In genomic region chr12:27627123-27627835, GRCh38 we compare ENCODE assay signal across 9 cellular contexts.
DNase-seq lines count a peak whose midpoint lies in the region; ATAC-seq and TF ChIP-seq lines count a peak whose summit lies in the region.
"Had no signal": no experiment of that assay in that cellular context is flagged by ENCODE, and none has a peak within 500 bp of the region (broad histone marks: within the 10 kb centered on the region; RNA-seq: fewer than 3 reads in every experiment).

No MANE protein-coding gene starts in this region.

- H3K27me3 Mint-ChIP-seq in type B pancreatic cell, result no peaks in the 10 kb centered on the region

- no peaks in the 10 kb centered on the region for H3K9me3 ChIP-seq in colonic mucosa

- H3K27ac Mint-ChIP-seq in activated naive CD4-positive, alpha-beta T cell treated with anti-CD3 and anti-CD28 coated beads, Interleukin-2, amount 50 U/mL, for 72 hours, result no peak overlapping the region
- H3K27ac Mint-ChIP-seq in type B pancreatic cell, result peak overlapping the region; percentile 24

- H3K4me3 Mint-ChIP-seq in type B pancreatic cell, result no peak overlapping the region

- no peak overlapping the region for H3K9ac ChIP-seq in colonic mucosa (ENCODE audit: low read depth in 2 of 2, low read length in 2 of 2)

- no peak overlapping the region for H3K27ac ChIP-seq in colonic mucosa
- H3K27ac ChIP-seq: C4-2B had no signal

- TF ChIP-seq CTCF in fibroblast of mammary gland (conservative IDR thresholded peaks at IDR 0.05; ENCODE audit: control insufficient read depth, insufficient read depth, low read depth, low read length) (no peak), type B pancreatic cell (conservative IDR thresholded peaks at IDR 0.05) (no peak), colonic mucosa (IDR thresholded peaks at IDR 0.05) (no peak)

- H3K9me3 Mint-ChIP-seq in activated naive CD4-positive, alpha-beta T cell treated with anti-CD3 and anti-CD28 coated beads, Interleukin-2, amount 50 U/mL, for 72 hours, result no peaks in the 10 kb centered on the region
- H3K9me3 Mint-ChIP-seq in type B pancreatic cell, result no peaks in the 10 kb centered on the region

- H3K27me3 ChIP-seq in colonic mucosa, result no peaks in the 10 kb centered on the region

- H3K4me3 ChIP-seq in fibroblast of mammary gland (ENCODE audit: control insufficient read depth, low read depth, low read length) (no peak overlapping the region), colonic mucosa (no peak overlapping the region)

- no peaks in the 10 kb centered on the region for H3K36me3 ChIP-seq in colonic mucosa

- peaks cover 5% of the 10 kb centered on the region for H3K4me1 Mint-ChIP-seq in type B pancreatic cell (ENCODE audit: unreplicated experiment)

- ATAC-seq in activated naive CD4-positive, alpha-beta T cell treated with anti-CD3 and anti-CD28 coated beads, Interleukin-2, amount 50 U/mL, for 72 hours, result peak; percentile 52 to 82
- ATAC-seq in GM18873 (IDR thresholded peaks at IDR 0.05; ENCODE audit: low FRiP score, unreplicated experiment), result no peak

- intact Hi-C loops in colonic mucosa (cut with DNase I), result no loop called here

- no peaks in the 10 kb centered on the region for H3K4me1 ChIP-seq in colonic mucosa

- no peak for DNase-seq in activated naive CD4-positive, alpha-beta T cell treated with anti-CD3 and anti-CD28 coated beads, Interleukin-2, amount 50 U/mL, for 72 hours (ENCODE audit: low spot score in 2 of 2)
- no peak for DNase-seq in activated naive CD4-positive, alpha-beta T cell (lab: John Stamatoyannopoulos, UW)
- DNase-seq in NOMO-1 (lab: John Stamatoyannopoulos, UW; ENCODE audit: unreplicated experiment in 2 of 2), result peak; percentile 58 to 81
- peak; percentile 92 for DNase-seq in fibroblast of mammary gland (ENCODE audit: low read depth)
- no peak for DNase-seq in type B pancreatic cell (ENCODE audit: extremely low spot score, unreplicated experiment)
- DNase-seq in NCI-H1092 (lab: John Stamatoyannopoulos, UW), result no peak
- DNase-seq in colonic mucosa, result no peak

- H3K36me3 Mint-ChIP-seq in activated naive CD4-positive, alpha-beta T cell treated with anti-CD3 and anti-CD28 coated beads, Interleukin-2, amount 50 U/mL, for 72 hours, result no peaks in the 10 kb centered on the region
- H3K36me3 Mint-ChIP-seq in type B pancreatic cell, result peaks cover 11% of the 10 kb centered on the region

Comparison
In these comparisons a context has a peak if more than half of its experiments do, and no peak if none do; other contexts are left out.
1. DNase-seq: peak in NOMO-1 (2 of 2) and fibroblast of mammary gland (single experiment); none in activated naive CD4-positive, alpha-beta T cell treated with anti-CD3 and anti-CD28 coated beads, Interleukin-2, amount 50 U/mL, for 72 hours (0 of 2), activated naive CD4-positive, alpha-beta T cell (0 of 4), type B pancreatic cell (single experiment), NCI-H1092 (single experiment) and colonic mucosa (single experiment).